Comparison of ENCODE assay signal across 23 cellular contexts in the genomic region with DNA sequence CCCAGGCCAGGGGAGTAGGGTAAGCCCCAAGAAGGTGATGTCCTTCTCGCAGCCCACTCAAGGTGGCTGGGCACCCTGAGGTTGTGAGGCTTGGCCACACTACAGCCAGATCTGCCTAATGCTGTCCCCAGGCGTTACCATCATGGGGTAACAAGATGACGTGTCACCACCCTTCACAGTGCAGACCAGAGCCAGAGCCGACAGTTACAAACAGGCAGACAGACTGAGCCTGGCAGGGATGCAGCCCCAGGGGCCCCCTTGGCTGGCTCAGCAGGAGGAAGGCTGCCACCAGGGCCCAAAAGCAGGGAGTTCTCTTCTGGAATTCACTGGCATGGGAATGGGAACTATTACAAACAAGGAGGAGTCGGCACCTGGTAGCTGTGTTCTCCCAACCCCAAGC.
"Had no signal": no experiment of that assay in that cellular context is flagged by ENCODE, and none has a peak within 500 bp of the region (broad histone marks: within the 10 kb centered on the region; RNA-seq: fewer than 3 reads in every experiment).

No MANE protein-coding gene starts in this region.

- H3K27ac ChIP-seq: KMS-11, RWPE1 had no signal

- ATAC-seq: K562, SK-N-SH treated with all-trans-retinoic acid at 6 μM for 48 hours had no signal

- H3K27ac Mint-ChIP-seq: IgD-negative memory B cell had no signal

- DNase-seq: Kasumi-1, NCI-H1092, NCI-H1105 treated with DMSO at 0.1 percent for 48 hours, NCI-H1417 treated with DMSO at 0.1 percent for 48 hours, NCI-H146, NCI-H1694 treated with DMSO at 0.1 percent for 48 hours, NCI-H1930, NCI-H2081, NCI-H2107, NCI-H2171, NCI-H226, NCI-H446, NCI-H510A, NCI-H524 treated with DMSO at 0.1 percent for 48 hours, NCI-H69, NCI-H774, SHP77 had no signal

- H3K4me2 ChIP-seq: KMS-11 had no signal

- H3K36me3 Mint-ChIP-seq: IgD-negative memory B cell had no signal

- H3K4me1 Mint-ChIP-seq: IgD-negative memory B cell had no signal

- FAIRE-seq: K562, RCC 7860 had no signal

- H3K9ac ChIP-seq: KMS-11 had no signal

- H3K4me3 ChIP-seq: K562 had no signal
